22 cellular contexts compared by ENCODE assay signal in the genomic region with DNA sequence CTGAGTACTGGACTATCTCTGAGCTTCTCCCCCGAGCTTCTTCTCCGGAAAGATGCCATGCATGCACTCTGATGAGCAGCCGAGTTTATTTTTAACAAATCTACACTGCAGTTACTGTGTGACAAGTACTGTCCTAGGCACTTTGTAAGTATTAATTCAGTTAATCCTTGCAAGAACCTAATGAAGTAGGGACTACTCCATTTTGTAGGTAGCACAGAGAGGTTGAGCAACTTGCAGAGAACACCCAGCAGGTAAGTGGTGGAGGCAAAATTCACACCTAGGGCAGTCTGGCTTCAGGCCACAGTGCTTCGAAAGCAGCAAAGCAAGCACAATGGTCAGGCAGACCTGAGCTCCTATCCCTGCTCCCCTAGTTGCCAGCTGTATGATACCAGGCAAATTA. TPM values are rescaled to one million over a fixed set of nuclear protein-coding genes. Genes with fewer than 3 reads are reported as not detected.
DNase-seq lines count a peak whose midpoint lies in the region; ATAC-seq, FAIRE-seq and TF ChIP-seq lines count a peak whose summit lies in the region.
"Had no signal": no experiment of that assay in that cellular context is flagged by ENCODE, and none has a peak within 500 bp of the region (broad histone marks: within the 10 kb centered on the region; RNA-seq: fewer than 3 reads in every experiment).

No MANE protein-coding gene starts in this region.

- H3K27ac ChIP-seq in BLaER1 treated with 17β-estradiol and CSF1 and Interleukin-3, amounts not matched to agents 10 nM and 100 nM, result peak overlapping the region in 3 of 11 experiments; percentile 4 to 45 (median 42); a peak in 3 of 22 replicates
- H3K27ac ChIP-seq in HEK293 (ENCODE audit: extremely low read depth, low read depth, low read length) (no peak overlapping the region), H1 (ENCODE audit: low read depth, low read length) (no peak overlapping the region), mesodermal cell (ENCODE audit: low read depth, low read length, severe bottlenecking) (peak overlapping the region; percentile 41), coronary artery (no peak overlapping the region)
- H3K27ac ChIP-seq: KMS-11 had no signal

- H3K4me3 Mint-ChIP-seq in activated CD4-positive, alpha-beta memory T cell treated with anti-CD3 and anti-CD28 coated beads, Interleukin-2, amount 10 ng/mL, durations not matched to agents 7 days and 5 days, result no peak overlapping the region
- H3K4me3 Mint-ChIP-seq in stimulated activated naive B cell treated with anti-CD40 and anti-IgM and Interleukin-4, amounts not matched to agents 10 μg/mL and 1 μg/mL and 100 μg/mL, for 72 hours, result no peak overlapping the region
- H3K4me3 Mint-ChIP-seq: CD4-positive, CD25-positive, alpha-beta regulatory T cell had no signal

- H3K4me3 ChIP-seq in BLaER1 treated with 17β-estradiol and CSF1 and Interleukin-3, amounts not matched to agents 10 nM and 100 nM, result no peak overlapping the region
- H3K4me3 ChIP-seq in HEK293 (ENCODE audit: low read depth, low read length), result no peak overlapping the region
- H3K4me3 ChIP-seq in H1 (ENCODE audit: extremely low read depth in 1 of 4, insufficient read depth in 2 of 4, low read depth in 3 of 4, low read length in 4 of 4), result no peak overlapping the region
- H3K4me3 ChIP-seq in mesodermal cell (ENCODE audit: extremely low read depth, insufficient read depth, low read length, poor library complexity, severe bottlenecking), result no peak overlapping the region
- no peak overlapping the region for H3K4me3 ChIP-seq in coronary artery

- H2BK12ac ChIP-seq in H1 (ENCODE audit: low read depth, low read length), result no peak overlapping the region

- H3K79me1 ChIP-seq in H1 (ENCODE audit: low read depth, low read length), result no peaks in the 10 kb centered on the region

- no peak overlapping the region for H2AFZ ChIP-seq in H1 (ENCODE audit: low read length)

- H3K4ac ChIP-seq in H1 (replicated peaks; ENCODE audit: insufficient read length, low read depth, low read length), result no peak overlapping the region

- no peak overlapping the region for H3K18ac ChIP-seq in H1 (ENCODE audit: extremely low read depth, low read length)

- TF ChIP-seq RAD21 in H1 (IDR thresholded peaks at IDR 0.05 in 1 of 2, conservative IDR thresholded peaks at IDR 0.05 in 1 of 2; ENCODE audit: low read depth in 2 of 2, low read length in 2 of 2), result no peak

- ATAC-seq in stimulated activated naive B cell treated with anti-CD40 and anti-IgM and Interleukin-4, amounts not matched to agents 10 μg/mL and 1 μg/mL and 100 μg/mL, for 72 hours (replicated peaks), result no peak
- ATAC-seq in HG02938 (IDR thresholded peaks at IDR 0.05; ENCODE audit: unreplicated experiment), result no peak

- H4K5ac ChIP-seq in H1 (ENCODE audit: insufficient read length, low read depth, low read length), result no peak overlapping the region

- no peak for TF ChIP-seq POLR2A in H1 (IDR thresholded peaks at IDR 0.05; ENCODE audit: control extremely low read depth in 1 of 2, low read depth in 2 of 2, low read length in 2 of 2)

- H3K4me2 ChIP-seq in BLaER1 treated with 17β-estradiol and CSF1 and Interleukin-3, amounts not matched to agents 10 nM and 100 nM, result peak overlapping the region; percentile 66 to 88 (median 74)
- H3K4me2 ChIP-seq in H1 (ENCODE audit: insufficient read depth in 1 of 2, low read depth in 2 of 2, low read length in 2 of 2), result 0 out of 4 replicates have a peak overlapping the region, but pooled peaks of 1 of the 2 experiments have one; percentile 29
- H3K4me2 ChIP-seq: KMS-11 had no signal

- no peak overlapping the region for H2BK120ac ChIP-seq in H1 (replicated peaks; ENCODE audit: low read depth, low read length)

- POLR2A ChIA-PET in HEK293 (lab: Yijun Ruan, JAX), result no interaction called here
- POLR2A ChIA-PET in H1 (lab: Charles Lee; ENCODE audit: partially characterized antibody), result no interaction called here
- POLR2A ChIA-PET in activated CD4-positive, alpha-beta memory T cell treated with anti-CD3 and anti-CD28 coated beads, Interleukin-2, amount 10 ng/mL, durations not matched to agents 7 days and 5 days (lab: Charles Lee), result no interaction called here

- H4K8ac ChIP-seq in H1 (ENCODE audit: extremely low read depth, insufficient read depth, low read length), result no peak overlapping the region

- no peaks in the 10 kb centered on the region for H3K79me2 ChIP-seq in H1 (ENCODE audit: control insufficient read depth in 1 of 2, insufficient read depth in 2 of 2, low read length in 2 of 2)

- H3K27me3 Mint-ChIP-seq in activated CD4-positive, alpha-beta memory T cell treated with anti-CD3 and anti-CD28 coated beads, Interleukin-2, amount 10 ng/mL, durations not matched to agents 7 days and 5 days, result peaks cover 46% of the 10 kb centered on the region
- H3K27me3 Mint-ChIP-seq in stimulated activated naive B cell treated with anti-CD40 and anti-IgM and Interleukin-4, amounts not matched to agents 10 μg/mL and 1 μg/mL and 100 μg/mL, for 72 hours, result peaks cover 55 to 79% of the 10 kb centered on the region in 2 donors

- peaks cover 45% of the 10 kb centered on the region for H3K4me1 Mint-ChIP-seq in activated CD4-positive, alpha-beta memory T cell treated with anti-CD3 and anti-CD28 coated beads, Interleukin-2, amount 10 ng/mL, durations not matched to agents 7 days and 5 days
- H3K4me1 Mint-ChIP-seq in stimulated activated naive B cell treated with anti-CD40 and anti-IgM and Interleukin-4, amounts not matched to agents 10 μg/mL and 1 μg/mL and 100 μg/mL, for 72 hours, result peaks cover 11 to 18% of the 10 kb centered on the region in 2 donors

- H4K91ac ChIP-seq in H1 (replicated peaks; ENCODE audit: insufficient read length, low read length), result no peak overlapping the region

- DNase-seq in H1 (ENCODE audit: low read depth in 1 of 2, low spot score in 2 of 2) (no peak), coronary artery (ENCODE audit: low spot score) (no peak)
- DNase-seq in activated CD4-positive, alpha-beta memory T cell treated with anti-CD3 and anti-CD28 coated beads, Interleukin-2, amount 10 ng/mL, durations not matched to agents 7 days and 5 days, result no peak
- no peak for DNase-seq in stimulated activated naive B cell treated with anti-CD40 and anti-IgM and Interleukin-4, amounts not matched to agents 10 μg/mL and 1 μg/mL and 100 μg/mL, for 72 hours
- DNase-seq: ACHN; AML-193; CD4-positive, CD25-positive, alpha-beta regulatory T cell; COR-L47; GOT3; NCI-H1417 treated with DMSO at 0.1 percent for 48 hours; NCI-H1930; NCI-H226; NCI-H524; SHP77 treated with DMSO at 0.1 percent for 48 hours had no signal

- no peaks in the 10 kb centered on the region for H3K36me3 ChIP-seq in BLaER1 treated with 17β-estradiol and CSF1 and Interleukin-3, amounts not matched to agents 10 nM and 100 nM
- H3K36me3 ChIP-seq in HEK293 (ENCODE audit: control insufficient read depth in 2 of 2, insufficient read depth in 1 of 2, low read length in 2 of 2) (no peaks in the 10 kb centered on the region), H1 (ENCODE audit: control insufficient read depth in 2 of 4, insufficient read depth in 4 of 4, low read length in 3 of 4) (no peaks in the 10 kb centered on the region), mesodermal cell (ENCODE audit: control insufficient read depth, insufficient read depth, low read length) (no peaks in the 10 kb centered on the region)

- H3K36me3 Mint-ChIP-seq in activated CD4-positive, alpha-beta memory T cell treated with anti-CD3 and anti-CD28 coated beads, Interleukin-2, amount 10 ng/mL, durations not matched to agents 7 days and 5 days (ENCODE audit: low read depth), result peaks cover 4% of the 10 kb centered on the region
- H3K36me3 Mint-ChIP-seq in stimulated activated naive B cell treated with anti-CD40 and anti-IgM and Interleukin-4, amounts not matched to agents 10 μg/mL and 1 μg/mL and 100 μg/mL, for 72 hours, result peaks cover 0 to 4% of the 10 kb centered on the region in 2 donors
- H3K36me3 Mint-ChIP-seq: CD4-positive, CD25-positive, alpha-beta regulatory T cell had no signal

- H3K4me1 ChIP-seq in BLaER1 treated with 17β-estradiol and CSF1 and Interleukin-3, amounts not matched to agents 10 nM and 100 nM, result peaks cover 17 to 85% (median 35%) of the 10 kb centered on the region in 10 experiments
- H3K4me1 ChIP-seq in HEK293 (ENCODE audit: control insufficient read depth, insufficient read depth, low read length), result no peaks in the 10 kb centered on the region
- H3K4me1 ChIP-seq in H1 (replicated peaks in 1 of 4; ENCODE audit: control insufficient read depth in 3 of 4, insufficient read depth in 4 of 4, low read length in 3 of 4), result peaks cover 5 to 14% (median 9%) of the 10 kb centered on the region in 4 experiments
- peaks cover 40% of the 10 kb centered on the region for H3K4me1 ChIP-seq in mesodermal cell (ENCODE audit: control insufficient read depth, insufficient read depth, low read length, poor library complexity, severe bottlenecking)

- no peaks in the 10 kb centered on the region for H3K9me3 Mint-ChIP-seq in activated CD4-positive, alpha-beta memory T cell treated with anti-CD3 and anti-CD28 coated beads, Interleukin-2, amount 10 ng/mL, durations not matched to agents 7 days and 5 days
- H3K9me3 Mint-ChIP-seq in stimulated activated naive B cell treated with anti-CD40 and anti-IgM and Interleukin-4, amounts not matched to agents 10 μg/mL and 1 μg/mL and 100 μg/mL, for 72 hours, result no peaks in the 10 kb centered on the region

- no peak overlapping the region for H3K56ac ChIP-seq in H1 (replicated peaks; ENCODE audit: insufficient read length, low read depth, low read length)

- peaks cover 0 to 7% (median 0%) of the 10 kb centered on the region in 11 experiments; a peak in 5 of 22 replicates for H4K20me1 ChIP-seq in BLaER1 treated with 17β-estradiol and CSF1 and Interleukin-3, amounts not matched to agents 10 nM and 100 nM
- peaks cover 0 to 4% of the 10 kb centered on the region in 2 experiments for H4K20me1 ChIP-seq in H1 (replicated peaks in 1 of 2; ENCODE audit: control insufficient read depth in 1 of 2, insufficient read depth in 2 of 2, low read length in 2 of 2)

- H3K9ac ChIP-seq in BLaER1 treated with 17β-estradiol and CSF1 and Interleukin-3, amounts not matched to agents 10 nM and 100 nM, result peak overlapping the region in 4 of 11 experiments; percentile 20 to 43 (median 26); a peak in 4 of 22 replicates
- no peak overlapping the region for H3K9ac ChIP-seq in H1 (replicated peaks in 1 of 4; ENCODE audit: extremely low read depth in 1 of 4, low read depth in 3 of 4, low read length in 3 of 4)
- H3K9ac ChIP-seq: KMS-11 had no signal

- FAIRE-seq in H1 (lab: Jason Lieb, UNC), result no peak
- FAIRE-seq: GM12892, GM18507 had no signal

- peaks cover 0 to 22% (median 10%) of the 10 kb centered on the region in 11 experiments; a peak in 16 of 22 replicates for H3K9me3 ChIP-seq in BLaER1 treated with 17β-estradiol and CSF1 and Interleukin-3, amounts not matched to agents 10 nM and 100 nM (replicated peaks in 1 of 11)
- H3K9me3 ChIP-seq in HEK293 (ENCODE audit: control insufficient read depth, insufficient read depth, low read depth, low read length) (no peaks in the 10 kb centered on the region), H1 (ENCODE audit: insufficient read depth in 2 of 2, low read depth in 1 of 2, low read length in 1 of 2) (no peaks in the 10 kb centered on the region), mesodermal cell (ENCODE audit: control insufficient read depth, low read length) (no peaks in the 10 kb centered on the region)

- 82% methylated on average over 4 of the region's 4 CpGs; no CpG with 5 or more reads in 1 of the 2 experiments for WGBS in H1 (ENCODE audit: extremely low coverage in 1 of 2, insufficient coverage in 1 of 2, insufficient read length in 1 of 2, insufficient replicate concordance in 2 of 2, low coverage in 1 of 2, low lambda C conversion rate in 2 of 2, missing lambda C conversion rate in 1 of 2), 2 experiments
- 79 to 87% methylated on average over 3 of the region's 4 CpGs for WGBS in mesodermal cell (ENCODE audit: insufficient coverage in 2 of 2), 2 experiments

- CTCF ChIA-PET in HEK293 (lab: Yijun Ruan, JAX), result interaction anchor here (0.6 to 1.1 kb wide), 2 partner anchors 17 to 27 kb away, joined by 5 read pairs; no protein-coding TSS in a partner anchor
- CTCF ChIA-PET in H1 (lab: Charles Lee; ENCODE audit: partially characterized antibody), result interaction anchor here (0.7 to 2.3 kb wide), 8 partner anchors 9 to 43 kb away, joined by 3 to 7 read pairs (median 4); no protein-coding TSS in a partner anchor
- CTCF ChIA-PET in activated CD4-positive, alpha-beta memory T cell treated with anti-CD3 and anti-CD28 coated beads, Interleukin-2, amount 10 ng/mL, durations not matched to agents 7 days and 5 days (lab: Charles Lee), result interaction anchor here (1.9 to 2.6 kb wide), 2 partner anchors 27 to 57 kb away, joined by 6 to 9 read pairs; no protein-coding TSS in a partner anchor

- no peak overlapping the region for H3K27ac Mint-ChIP-seq in activated CD4-positive, alpha-beta memory T cell treated with anti-CD3 and anti-CD28 coated beads, Interleukin-2, amount 10 ng/mL, durations not matched to agents 7 days and 5 days
- no peak overlapping the region for H3K27ac Mint-ChIP-seq in stimulated activated naive B cell treated with anti-CD40 and anti-IgM and Interleukin-4, amounts not matched to agents 10 μg/mL and 1 μg/mL and 100 μg/mL, for 72 hours
- H3K27ac Mint-ChIP-seq: CD4-positive, CD25-positive, alpha-beta regulatory T cell had no signal

- H2BK20ac ChIP-seq in H1 (ENCODE audit: low read length), result 0 out of 2 replicates have a peak overlapping the region, but pooled peaks have one; percentile 9

- TF ChIP-seq EP300 in H1 (IDR thresholded peaks at IDR 0.05; ENCODE audit: borderline replicate concordance in 1 of 2, low read depth in 2 of 2, low read length in 2 of 2), result no peak

- no peak overlapping the region for H3K23ac ChIP-seq in H1 (ENCODE audit: insufficient read length)

- peaks cover 4% of the 10 kb centered on the region; the same call in 1 of the 2 replicates for H3K23me2 ChIP-seq in H1 (ENCODE audit: low read depth, low read length)

- H2AK5ac ChIP-seq in H1 (ENCODE audit: low read depth, low read length), result no peak overlapping the region

- no peak for TF ChIP-seq CTCF in HEK293 (tag by site-specific recombination; IDR thresholded peaks at IDR 0.05)
- no peak for TF ChIP-seq CTCF in H1 (IDR thresholded peaks at IDR 0.05; ENCODE audit: control extremely low read depth in 1 of 3, insufficient read depth in 1 of 3, low read depth in 1 of 3, low read length in 3 of 3)
- no peak for TF ChIP-seq CTCF in coronary artery (IDR thresholded peaks at IDR 0.05)

- H2BK15ac ChIP-seq in H1 (ENCODE audit: low read length), result no peak overlapping the region

- no peak overlapping the region for H3K14ac ChIP-seq in H1 (ENCODE audit: insufficient read length)

- peaks cover 29 to 57% (median 52%) of the 10 kb centered on the region in 11 experiments for H3K27me3 ChIP-seq in BLaER1 treated with 17β-estradiol and CSF1 and Interleukin-3, amounts not matched to agents 10 nM and 100 nM
- H3K27me3 ChIP-seq in H1 (replicated peaks in 1 of 4; ENCODE audit: control insufficient read depth in 3 of 4, extremely low read depth in 1 of 4, insufficient read depth in 3 of 4, low read length in 3 of 4), result peaks cover 49 to 61% (median 59%) of the 10 kb centered on the region in 4 experiments

- no peak overlapping the region for H2BK5ac ChIP-seq in H1 (ENCODE audit: low read depth, low read length)

RNA-seq across cellular contexts. Expression of a gene that starts 3.8 kb away (rescaled TPM):
- 0.15 TPM in 1 of 2 replicates, not detected in the other for total RNA-seq in H1 (2021; fragmentation: NEBNext Ultra II Directional; extraction: Animal tissue kit (Norgen Biotek cat#: 25700))
- polyA plus RNA-seq in H1 (2011; rRNA removed), result 0.06 and 0.09 TPM in 2 replicates
- polyA plus RNA-seq in H1 (2011; cell fraction: cytosol; rRNA removed), result 0.12 TPM
- 0.10 TPM for polyA plus RNA-seq in H1 (2011; cell fraction: nucleus; rRNA removed)
- 0.05 to 0.11 TPM (median 0.06 TPM) in 3 of 4 replicates, not detected in the other for polyA plus RNA-seq in H1 (2012, experiment 1 of 2)
- 0.05 TPM for polyA plus RNA-seq in H1 (2012, experiment 2 of 2)
- not detected for polyA plus RNA-seq in H1 (2013, experiment 1 of 2)
- polyA plus RNA-seq in H1 (2013, experiment 2 of 2), result 0.02 TPM
- polyA minus RNA-seq in H1 (2011; rRNA and poly(A)+ RNA removed), result 0.10 and 0.28 TPM in 2 replicates
- polyA minus RNA-seq in H1 (2011; cell fraction: cytosol; rRNA and poly(A)+ RNA removed), result not detected
- polyA minus RNA-seq in H1 (2011; cell fraction: nucleus; rRNA and poly(A)+ RNA removed), result not detected
- 10.4 TPM for polyA plus RNA-seq in mesodermal cell (2013, experiment 1 of 2)
- polyA plus RNA-seq in mesodermal cell (2013, experiment 2 of 2), result 6.3 TPM
- not detected for total RNA-seq in activated CD4-positive, alpha-beta memory T cell treated with anti-CD3 and anti-CD28 coated beads, Interleukin-2, amount 10 ng/mL, durations not matched to agents 7 days and 5 days
- total RNA-seq: RPMI7951 had no signal
- polyA plus RNA-seq: CD4-positive, CD25-positive, alpha-beta regulatory T cell had no signal

RNA-seq across cellular contexts. Expression of a gene that starts 46.0 kb away (rescaled TPM):
- total RNA-seq in H1 (2021; fragmentation: NEBNext Ultra II Directional; extraction: Animal tissue kit (Norgen Biotek cat#: 25700)), result not detected in 2 replicates
- 0.17 TPM in 1 of 2 replicates, not detected in the other for polyA plus RNA-seq in H1 (2011; rRNA removed)
- polyA plus RNA-seq in H1 (2011; cell fraction: cytosol; rRNA removed), result not detected
- polyA plus RNA-seq in H1 (2011; cell fraction: nucleus; rRNA removed), result 0.20 TPM
- polyA plus RNA-seq in H1 (2012, experiment 1 of 2), result not detected in 4 replicates
- not detected for polyA plus RNA-seq in H1 (2012, experiment 2 of 2)
- not detected for polyA plus RNA-seq in H1 (2013, experiment 1 of 2)
- not detected for polyA plus RNA-seq in H1 (2013, experiment 2 of 2)
- not detected in 2 replicates for polyA minus RNA-seq in H1 (2011; rRNA and poly(A)+ RNA removed)
- polyA minus RNA-seq in H1 (2011; cell fraction: cytosol; rRNA and poly(A)+ RNA removed), result not detected
- not detected for polyA minus RNA-seq in H1 (2011; cell fraction: nucleus; rRNA and poly(A)+ RNA removed)
- not detected for polyA plus RNA-seq in mesodermal cell (2013, experiment 1 of 2)
- polyA plus RNA-seq in mesodermal cell (2013, experiment 2 of 2), result not detected
- not detected for total RNA-seq in activated CD4-positive, alpha-beta memory T cell treated with anti-CD3 and anti-CD28 coated beads, Interleukin-2, amount 10 ng/mL, durations not matched to agents 7 days and 5 days
- total RNA-seq: RPMI7951 had no signal
- polyA plus RNA-seq: CD4-positive, CD25-positive, alpha-beta regulatory T cell had no signal
